ENCODE assay signal across 14 cellular contexts in the genomic region with DNA sequence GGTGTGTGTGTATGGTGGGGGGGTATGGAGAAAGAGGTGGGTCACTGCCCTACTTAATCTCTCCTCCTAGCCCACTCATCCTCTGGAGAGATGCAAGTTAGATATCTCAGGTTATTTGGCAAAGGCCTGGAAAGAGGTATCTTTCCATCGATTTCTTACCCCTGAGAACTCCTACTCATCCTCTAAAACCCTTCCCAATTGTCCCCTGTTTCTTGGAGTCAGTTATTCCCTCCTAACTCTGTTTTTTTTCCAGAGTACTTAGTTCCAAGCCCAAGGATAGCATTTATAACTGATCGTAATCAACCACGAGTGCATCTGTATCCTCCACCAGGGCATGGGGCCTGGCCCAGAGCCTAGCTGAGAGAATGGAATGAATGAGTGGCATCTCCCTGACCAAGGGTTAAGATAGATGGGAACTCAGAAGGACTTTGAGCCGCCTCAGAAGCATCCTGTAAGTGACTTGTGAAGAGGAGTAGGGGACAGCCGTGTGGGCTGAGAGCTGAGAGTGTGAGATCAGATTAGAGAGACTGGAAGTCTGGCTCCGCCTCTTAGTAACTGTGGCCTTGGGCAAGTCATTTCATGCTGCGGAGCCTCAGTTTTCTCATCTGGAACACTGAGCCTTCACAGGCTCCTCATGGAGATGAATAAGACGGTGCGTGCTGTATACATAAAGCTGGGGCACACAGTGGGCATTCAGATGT. TPM values are rescaled to one million over a fixed set of nuclear protein-coding genes. Genes with fewer than 3 reads are reported as not detected.
DNase-seq lines count a peak whose midpoint lies in the region; ATAC-seq and TF ChIP-seq lines count a peak whose summit lies in the region.
"Had no signal": no experiment of that assay in that cellular context is flagged by ENCODE, and none has a peak within 500 bp of the region (broad histone marks: within the 10 kb centered on the region; RNA-seq: fewer than 3 reads in every experiment).

No MANE protein-coding gene starts in this region.

- H3K27me3 ChIP-seq in CD4-positive, CD25-positive, alpha-beta regulatory T cell (ENCODE audit: control insufficient read depth, insufficient read depth, low read length), result no peaks in the 10 kb centered on the region
- no peaks in the 10 kb centered on the region for H3K27me3 ChIP-seq in MM.1S (replicated peaks; ENCODE audit: insufficient read depth, low read length)

- H4K20me1 ChIP-seq in MM.1S (ENCODE audit: insufficient read depth, low read length), result no peaks in the 10 kb centered on the region

- H3K36me3 ChIP-seq in CD4-positive, CD25-positive, alpha-beta regulatory T cell (ENCODE audit: control insufficient read depth, insufficient read depth, low read length), result peaks cover 25% of the 10 kb centered on the region
- H3K36me3 ChIP-seq in MM.1S (replicated peaks; ENCODE audit: insufficient read depth, low read length), result no peaks in the 10 kb centered on the region
- H3K36me3 ChIP-seq: SJSA1 had no signal

- no peaks in the 10 kb centered on the region for H3K9me3 ChIP-seq in CD4-positive, CD25-positive, alpha-beta regulatory T cell (ENCODE audit: control insufficient read depth in 2 of 2, low read length in 2 of 2)
- H3K9me3 ChIP-seq in MM.1S (replicated peaks; ENCODE audit: insufficient read depth, low read length), result no peaks in the 10 kb centered on the region
- H3K9me3 ChIP-seq: SJSA1 had no signal

- H3K4me1 ChIP-seq in CD4-positive, CD25-positive, alpha-beta regulatory T cell (ENCODE audit: control insufficient read depth, insufficient read depth, low read length, poor library complexity, severe bottlenecking), result peaks cover 76% of the 10 kb centered on the region
- H3K4me1 ChIP-seq in MM.1S (ENCODE audit: low read length), result peaks cover 9% of the 10 kb centered on the region

- peaks cover 34% of the 10 kb centered on the region for H3K36me3 Mint-ChIP-seq in CD4-positive, CD25-positive, alpha-beta regulatory T cell
- peaks cover 58% of the 10 kb centered on the region for H3K36me3 Mint-ChIP-seq in activated T-helper 1 cell treated with anti-CD3 and anti-CD28 coated beads, Interleukin-12 subunit alpha, Interleukin-12 subunit beta, Interleukin-2, Interleukin-4 antibody, amounts not matched to agents 30 ng/mL and 10 ng/mL and 1 ng/mL, durations not matched to agents 14 hours and 24 hours and 36 hours (ENCODE audit: low read depth)
- H3K36me3 Mint-ChIP-seq in naive B cell, result no peaks in the 10 kb centered on the region
- H3K36me3 Mint-ChIP-seq: WTC11 had no signal

- peaks cover 25 to 90% (median 61%) of the 10 kb centered on the region in 4 donors for H3K4me1 Mint-ChIP-seq in CD4-positive, CD25-positive, alpha-beta regulatory T cell
- H3K4me1 Mint-ChIP-seq in activated T-helper 1 cell treated with anti-CD3 and anti-CD28 coated beads, Interleukin-12 subunit alpha, Interleukin-12 subunit beta, Interleukin-2, Interleukin-4 antibody, amounts not matched to agents 30 ng/mL and 10 ng/mL and 1 ng/mL, durations not matched to agents 14 hours and 24 hours and 36 hours (ENCODE audit: low read depth), result peaks cover 85% of the 10 kb centered on the region
- peaks cover 35 to 72% (median 36%) of the 10 kb centered on the region in 3 donors for H3K4me1 Mint-ChIP-seq in naive B cell
- H3K4me1 Mint-ChIP-seq: WTC11 had no signal

- H3K27me3 Mint-ChIP-seq in CD4-positive, CD25-positive, alpha-beta regulatory T cell, result no peaks in the 10 kb centered on the region
- H3K27me3 Mint-ChIP-seq in activated T-helper 1 cell treated with anti-CD3 and anti-CD28 coated beads, Interleukin-12 subunit alpha, Interleukin-12 subunit beta, Interleukin-2, Interleukin-4 antibody, amounts not matched to agents 30 ng/mL and 10 ng/mL and 1 ng/mL, durations not matched to agents 14 hours and 24 hours and 36 hours (ENCODE audit: insufficient read depth), result no peaks in the 10 kb centered on the region
- H3K27me3 Mint-ChIP-seq in naive B cell, result no peaks in the 10 kb centered on the region

- H3F3A ChIP-seq in MM.1S (ENCODE audit: insufficient read depth, low read length), result peaks cover 4% of the 10 kb centered on the region; the same call in 1 of the 2 replicates

- ATAC-seq in CD4-positive, CD25-positive, alpha-beta regulatory T cell (ENCODE audit: low read depth in 2 of 2), result no peak
- ATAC-seq in naive B cell (ENCODE audit: low read depth in 2 of 2) (no peak), GM19035 (IDR thresholded peaks at IDR 0.05; ENCODE audit: unreplicated experiment) (no peak), GM21576 (IDR thresholded peaks at IDR 0.05; ENCODE audit: unreplicated experiment) (no peak)
- ATAC-seq: WTC11 had no signal

- H3K79me2 ChIP-seq in MM.1S (ENCODE audit: low read length), result no peaks in the 10 kb centered on the region

- H2AFZ ChIP-seq in MM.1S (ENCODE audit: low read length), result no peak overlapping the region

- peak; percentile 24 to 67 (median 29) for DNase-seq in CD4-positive, CD25-positive, alpha-beta regulatory T cell
- DNase-seq in T-helper 2 cell (peak in 4 of 5 experiments; percentile 37 to 90 (median 52)), naive B cell (no peak), MM.1S (no peak), GDM1 (lab: John Stamatoyannopoulos, UW) (no peak)
- DNase-seq in activated T-helper 1 cell treated with anti-CD3 and anti-CD28 coated beads, Interleukin-12 subunit alpha, Interleukin-12 subunit beta, Interleukin-2, Interleukin-4 antibody, amounts not matched to agents 30 ng/mL and 10 ng/mL and 1 ng/mL, durations not matched to agents 14 hours and 24 hours and 36 hours (ENCODE audit: low spot score), result peak; percentile 62
- DNase-seq: mesendoderm, NCI-H2029 treated with DMSO at 0.1 percent for 48 hours, small intestine had no signal

- peak overlapping the region; percentile 96 to 99 (median 99) for H3K27ac Mint-ChIP-seq in CD4-positive, CD25-positive, alpha-beta regulatory T cell
- peak overlapping the region; percentile 92 for H3K27ac Mint-ChIP-seq in activated T-helper 1 cell treated with anti-CD3 and anti-CD28 coated beads, Interleukin-12 subunit alpha, Interleukin-12 subunit beta, Interleukin-2, Interleukin-4 antibody, amounts not matched to agents 30 ng/mL and 10 ng/mL and 1 ng/mL, durations not matched to agents 14 hours and 24 hours and 36 hours
- H3K27ac Mint-ChIP-seq in naive B cell, result peak overlapping the region in 4 of 6 donors; percentile 34 to 90 (median 74)
- H3K27ac Mint-ChIP-seq: WTC11 had no signal

- H3K4me2 ChIP-seq in MM.1S (ENCODE audit: low read depth, low read length), result no peak overlapping the region

- no peak for TF ChIP-seq CTCF in MM.1S (IDR thresholded peaks at IDR 0.05; ENCODE audit: low read length)

- no peaks in the 10 kb centered on the region for H3K9me2 ChIP-seq in MM.1S (replicated peaks; ENCODE audit: insufficient read depth, low read length)

- peak overlapping the region; percentile 80 for H3K4me3 ChIP-seq in CD4-positive, CD25-positive, alpha-beta regulatory T cell (ENCODE audit: low read depth, low read length)
- no peak overlapping the region for H3K4me3 ChIP-seq in MM.1S (ENCODE audit: low read length)
- H3K4me3 ChIP-seq: GM12878, SJSA1 had no signal

- H3K4me3 Mint-ChIP-seq in CD4-positive, CD25-positive, alpha-beta regulatory T cell, result peak overlapping the region; percentile 61 to 79 (median 73)
- H3K4me3 Mint-ChIP-seq in activated T-helper 1 cell treated with anti-CD3 and anti-CD28 coated beads, Interleukin-12 subunit alpha, Interleukin-12 subunit beta, Interleukin-2, Interleukin-4 antibody, amounts not matched to agents 30 ng/mL and 10 ng/mL and 1 ng/mL, durations not matched to agents 14 hours and 24 hours and 36 hours, result peak overlapping the region; percentile 80
- no peak overlapping the region for H3K4me3 Mint-ChIP-seq in naive B cell
- H3K4me3 Mint-ChIP-seq: WTC11 had no signal

- H3K9ac ChIP-seq in MM.1S (ENCODE audit: low read length), result no peak overlapping the region

- intact Hi-C loops in activated T-helper 1 cell treated with anti-CD3 and anti-CD28 coated beads, Interleukin-12 subunit alpha, Interleukin-12 subunit beta, Interleukin-2, Interleukin-4 antibody, amounts not matched to agents 30 ng/mL and 10 ng/mL and 1 ng/mL, durations not matched to agents 14 hours and 24 hours and 36 hours (cut with micrococcal nuclease), result loop anchor here (2.0 kb wide), 2 partner anchors 17 to 95 kb away; no protein-coding TSS in a partner anchor

- peak overlapping the region; percentile 89 for H3K27ac ChIP-seq in CD4-positive, CD25-positive, alpha-beta regulatory T cell (ENCODE audit: insufficient read depth, low read length, poor library complexity, severe bottlenecking)
- H3K27ac ChIP-seq in MM.1S (ENCODE audit: low read length), result no peak overlapping the region
- H3K27ac ChIP-seq: SJSA1 had no signal

- peaks cover 0 to 1% (median 0%) of the 10 kb centered on the region in 7 donors for H3K9me3 Mint-ChIP-seq in CD4-positive, CD25-positive, alpha-beta regulatory T cell
- no peaks in the 10 kb centered on the region for H3K9me3 Mint-ChIP-seq in activated T-helper 1 cell treated with anti-CD3 and anti-CD28 coated beads, Interleukin-12 subunit alpha, Interleukin-12 subunit beta, Interleukin-2, Interleukin-4 antibody, amounts not matched to agents 30 ng/mL and 10 ng/mL and 1 ng/mL, durations not matched to agents 14 hours and 24 hours and 36 hours
- H3K9me3 Mint-ChIP-seq in naive B cell, result no peaks in the 10 kb centered on the region
- H3K9me3 Mint-ChIP-seq: WTC11 had no signal

RNA-seq across cellular contexts. Expression of a gene that starts 16.2 kb away (rescaled TPM):
- total RNA-seq in CD4-positive, CD25-positive, alpha-beta regulatory T cell, result 398 TPM
- 100 to 1,000 TPM; 108 to 188 (median 130) TPM for polyA plus RNA-seq in CD4-positive, CD25-positive, alpha-beta regulatory T cell
- 411 and 416 TPM in 2 replicates for total RNA-seq in activated T-helper 1 cell treated with anti-CD3 and anti-CD28 coated beads, Interleukin-12 subunit alpha, Interleukin-12 subunit beta, Interleukin-2, Interleukin-4 antibody, amounts not matched to agents 30 ng/mL and 10 ng/mL and 1 ng/mL, durations not matched to agents 14 hours and 24 hours and 36 hours
- 10 to 100 TPM in 4 of 6 donors, 1 to 10 TPM in 2; 6.4 to 25.2 (median 10.8) TPM for polyA plus RNA-seq in naive B cell (ENCODE audit: low read depth in 6 of 6)

RNA-seq across cellular contexts. Expression of a gene that starts 35.8 kb away (rescaled TPM):
- total RNA-seq in CD4-positive, CD25-positive, alpha-beta regulatory T cell, result 1.0 TPM
- polyA plus RNA-seq in CD4-positive, CD25-positive, alpha-beta regulatory T cell, result under 1 TPM in 1 of 4 donors, not detected in 3; 0.43 TPM
- total RNA-seq in activated T-helper 1 cell treated with anti-CD3 and anti-CD28 coated beads, Interleukin-12 subunit alpha, Interleukin-12 subunit beta, Interleukin-2, Interleukin-4 antibody, amounts not matched to agents 30 ng/mL and 10 ng/mL and 1 ng/mL, durations not matched to agents 14 hours and 24 hours and 36 hours, result 1.7 and 2.0 TPM in 2 replicates
- polyA plus RNA-seq in naive B cell (ENCODE audit: low read depth in 6 of 6), result 10 to 100 TPM in 5 of 6 donors, 1 to 10 TPM in 1; 7.0 to 18.1 (median 15.9) TPM

Comparison
In these comparisons a context has a peak if more than half of its experiments do, and no peak if none do; other contexts are left out.
1. DNase-seq: peak in CD4-positive, CD25-positive, alpha-beta regulatory T cell (3 of 3), T-helper 2 cell (4 of 5) and activated T-helper 1 cell treated with anti-CD3 and anti-CD28 coated beads, Interleukin-12 subunit alpha, Interleukin-12 subunit beta, Interleukin-2, Interleukin-4 antibody, amounts not matched to agents 30 ng/mL and 10 ng/mL and 1 ng/mL, durations not matched to agents 14 hours and 24 hours and 36 hours (single experiment); none in naive B cell (single experiment), MM.1S (single experiment) and GDM1 (single experiment).
2. H3K4me3 Mint-ChIP-seq: peak in CD4-positive, CD25-positive, alpha-beta regulatory T cell (4 of 4) and activated T-helper 1 cell treated with anti-CD3 and anti-CD28 coated beads, Interleukin-12 subunit alpha, Interleukin-12 subunit beta, Interleukin-2, Interleukin-4 antibody, amounts not matched to agents 30 ng/mL and 10 ng/mL and 1 ng/mL, durations not matched to agents 14 hours and 24 hours and 36 hours (single experiment); none in naive B cell (0 of 8).
3. Peak in every context shown above with its lines, with median percentiles within 50 percentile points of each other: H3K27ac Mint-ChIP-seq.